In genomic region chr5:124745367-124746251, GRCh38 we compare ENCODE assay signal across 9 cellular contexts. TPM values are rescaled to one million over a fixed set of nuclear protein-coding genes. Genes with fewer than 3 reads are reported as not detected.
DNase-seq lines count a peak whose midpoint lies in the region; ATAC-seq, FAIRE-seq and TF ChIP-seq lines count a peak whose summit lies in the region.
"Had no signal": no experiment of that assay in that cellular context is flagged by ENCODE, and none has a peak within 500 bp of the region (broad histone marks: within the 10 kb centered on the region; RNA-seq: fewer than 3 reads in every experiment).

No MANE protein-coding gene starts in this region.

- H2AK5ac ChIP-seq in IMR-90 (ENCODE audit: low read depth, low read length), result peak overlapping the region; percentile 62

- H3K4me1 Mint-ChIP-seq in nephron progenitor cell, result peaks cover 11% of the 10 kb centered on the region

- H2BK5ac ChIP-seq in IMR-90 (ENCODE audit: low read depth, low read length, poor library complexity, severe bottlenecking), result peak overlapping the region; percentile 96

- no peak for FAIRE-seq in A549 (lab: Jason Lieb, UNC)
- FAIRE-seq: colon had no signal

- H3K9ac ChIP-seq in IMR-90 (ENCODE audit: low read depth, low read length), result peak overlapping the region; percentile 95

- H3K27ac Mint-ChIP-seq in nephron progenitor cell, result no peak overlapping the region

- H4K8ac ChIP-seq in IMR-90 (ENCODE audit: low read depth in 2 of 2, low read length in 2 of 2), result peak overlapping the region; percentile 22 to 77

- POLR2A ChIA-PET in A549 (lab: Yijun Ruan, JAX), result no interaction called here
- POLR2A ChIA-PET in IMR-90 (lab: Charles Lee; ENCODE audit: unreplicated experiment), result interaction anchor here (0.9 kb wide), 1 partner anchor 94 kb away, joined by 3 read pairs; no protein-coding TSS in a partner anchor

- TF ChIP-seq POLR2A in A549 (IDR thresholded peaks at IDR 0.05; ENCODE audit: low read length) (no peak), IMR-90 (IDR thresholded peaks at IDR 0.05; ENCODE audit: low read depth, low read length) (no peak), lower leg skin (IDR thresholded peaks at IDR 0.05) (no peak)

- peak overlapping the region; percentile 87 for H2BK20ac ChIP-seq in IMR-90 (ENCODE audit: low read depth, low read length)

- H3K9me3 ChIP-seq in A549 (no peaks in the 10 kb centered on the region), IMR-90 (ENCODE audit: control insufficient read depth, insufficient read depth, low read length) (no peaks in the 10 kb centered on the region)

- H2AK9ac ChIP-seq in IMR-90 (replicated peaks; ENCODE audit: low read depth, low read length, poor library complexity), result no peak overlapping the region

- WGBS in A549 (ENCODE audit: missing lambda C conversion rate), result 64% methylated on average over 5 of the region's 5 CpGs
- no CpG with 5 or more reads among the region's 5 CpGs for WGBS in IMR-90 (ENCODE audit: extremely low coverage in 2 of 2, insufficient read length in 1 of 2), 2 experiments
- WGBS in lower leg skin, 2 donors, result 37 to 43% methylated on average over 5 of the region's 5 CpGs

- CTCF ChIA-PET in A549 (lab: Yijun Ruan, JAX), result interaction anchor here (0.7 kb wide), 1 partner anchor 36 kb away, joined by 3 read pairs; no protein-coding TSS in a partner anchor
- CTCF ChIA-PET in IMR-90 (lab: Yijun Ruan, JAX), result no interaction called here

- TF ChIP-seq RAD21 in A549 (conservative IDR thresholded peaks at IDR 0.05 in 1 of 2, IDR thresholded peaks at IDR 0.05 in 1 of 2), result no peak
- TF ChIP-seq RAD21 in IMR-90 (IDR thresholded peaks at IDR 0.05; ENCODE audit: low read length), result no peak

- H3K23ac ChIP-seq in IMR-90 (ENCODE audit: low read depth, low read length), result peak overlapping the region; percentile 93

- peaks cover 13 to 35% of the 10 kb centered on the region in 2 experiments; a peak in 3 of 4 replicates for H3K79me1 ChIP-seq in IMR-90 (ENCODE audit: low read depth in 1 of 2, low read length in 2 of 2)

- H3K4me2 ChIP-seq in A549 (peak overlapping the region; percentile 95), IMR-90 (ENCODE audit: low read depth, low read length) (peak overlapping the region; percentile 79)

- no peaks in the 10 kb centered on the region for H3K27me3 Mint-ChIP-seq in nephron progenitor cell (ENCODE audit: low read depth, poor library complexity)

- H3K27me3 ChIP-seq in IMR-90 (ENCODE audit: control insufficient read depth, insufficient read depth, low read length) (no peaks in the 10 kb centered on the region), brain microvascular endothelial cell (replicated peaks) (no peaks in the 10 kb centered on the region)

- BruUV-seq in IMR-90 (replicated peaks; lab: Mats Ljungman, UMichigan), result no TSS peak

- intact Hi-C loops in IMR-90 (cut with micrococcal nuclease), result loop anchor here (1.0 to 10.0 kb wide), 12 partner anchors 89 to 1089 kb away; no protein-coding TSS in a partner anchor
- intact Hi-C loops in lower leg skin (cut with DNase I; ENCODE audit: low total_unique reads), result no loop called here
- intact Hi-C loops in posterior vena cava (cut with DNase I), result loop anchor here (2.0 to 10.0 kb wide), 3 partner anchors 81 to 739 kb away; no protein-coding TSS in a partner anchor

- H3K36me3 ChIP-seq in IMR-90 (ENCODE audit: control insufficient read depth, insufficient read depth, low read length), result peaks cover 2% of the 10 kb centered on the region; the same call in 1 of the 2 replicates
- H3K36me3 ChIP-seq in brain microvascular endothelial cell (replicated peaks), result no peaks in the 10 kb centered on the region

- in situ Hi-C loops in IMR-90 (cut with MboI; ENCODE audit: low sequenced_read_pairs) (loop anchor here (10.0 kb wide), 3 partner anchors 291 to 739 kb away; no protein-coding TSS in a partner anchor), brain microvascular endothelial cell (cut with HindIII; ENCODE audit: low pct_ligation_motif_present, low sequenced_read_pairs) (no loop called here)

- peak overlapping the region; percentile 83 for H3K4ac ChIP-seq in IMR-90 (ENCODE audit: low read depth, low read length)

- H3K18ac ChIP-seq in IMR-90 (ENCODE audit: low read depth, low read length), result peak overlapping the region; percentile 63

- no peaks in the 10 kb centered on the region for H3K9me3 Mint-ChIP-seq in nephron progenitor cell

- H3K4me3 ChIP-seq in A549 (peak overlapping the region; percentile 46), IMR-90 (ENCODE audit: insufficient read depth, low read depth, low read length) (peak overlapping the region; percentile 67), brain microvascular endothelial cell (ENCODE audit: low read depth, low read length) (peak overlapping the region; percentile 84), lower leg skin (ENCODE audit: low read depth, poor library complexity, severe bottlenecking) (peak overlapping the region; percentile 36)

- H4K5ac ChIP-seq in IMR-90 (ENCODE audit: low read depth, low read length), result peak overlapping the region; percentile 68

- no peak for TF ChIP-seq EP300 in A549 (IDR thresholded peaks at IDR 0.05)

- peak overlapping the region; percentile 51; the same call in 2 of the 3 replicates for H2BK15ac ChIP-seq in IMR-90 (ENCODE audit: low read depth, low read length)

- no peaks in the 10 kb centered on the region for H3K36me3 Mint-ChIP-seq in nephron progenitor cell (ENCODE audit: low read depth)

- DNase-seq in A549 (ENCODE audit: low read depth in 1 of 2, low spot score in 1 of 2) (no peak), IMR-90 (peak; percentile 51), brain microvascular endothelial cell (no peak), lower leg skin (ENCODE audit: low spot score in 2 of 2) (no peak), nephron progenitor cell (no peak), middle frontal gyrus (ENCODE audit: extremely low spot score, low spot score) (no peak), posterior vena cava (ENCODE audit: low spot score) (no peak)

- H4K20me1 ChIP-seq in IMR-90 (ENCODE audit: insufficient read depth, low read length), result peaks cover 6% of the 10 kb centered on the region; the same call in 1 of the 2 replicates

- H3K9me1 ChIP-seq in IMR-90 (ENCODE audit: insufficient read depth, low read length), result no peaks in the 10 kb centered on the region

- no peak for ATAC-seq in A549
- ATAC-seq in IMR-90 (ENCODE audit: low read depth), result no peak
- no peak for ATAC-seq in GM21367 (IDR thresholded peaks at IDR 0.05; ENCODE audit: unreplicated experiment)

- H3K27ac ChIP-seq in A549 (peak overlapping the region; percentile 51 to 65; a peak in 5 of 6 replicates), IMR-90 (ENCODE audit: insufficient read depth, low read length) (peak overlapping the region; percentile 81), brain microvascular endothelial cell (peak overlapping the region; percentile 85)

- H3K56ac ChIP-seq in IMR-90 (ENCODE audit: extremely low read depth, insufficient read depth, low read length), result peak overlapping the region; percentile 97

- H3K14ac ChIP-seq in IMR-90 (replicated peaks; ENCODE audit: low read depth, low read length), result peak overlapping the region; percentile 90

- dilution Hi-C loops in IMR-90 (cut with HindIII; ENCODE audit: low sequenced_read_pairs, unreplicated experiment), result no loop called here

- H3K4me1 ChIP-seq in A549 (peaks cover 32% of the 10 kb centered on the region), IMR-90 (ENCODE audit: control insufficient read depth, insufficient read depth, low read length) (peaks cover 3% of the 10 kb centered on the region)

- no peak overlapping the region for H2AFZ ChIP-seq in IMR-90 (replicated peaks; ENCODE audit: low read length, poor library complexity)

- H2BK120ac ChIP-seq in IMR-90 (ENCODE audit: low read depth, low read length), result peak overlapping the region; percentile 90

- TF ChIP-seq CTCF in A549 (IDR thresholded peaks at IDR 0.05) (no peak), IMR-90 (conservative IDR thresholded peaks at IDR 0.05; ENCODE audit: low read depth, low read length) (no peak), brain microvascular endothelial cell (IDR thresholded peaks at IDR 0.05; ENCODE audit: low read depth, low read length, missing control alignments) (no peak), lower leg skin (IDR thresholded peaks at IDR 0.05) (no peak), nephron progenitor cell (IDR thresholded peaks at IDR 0.05) (no peak)

- peak overlapping the region; percentile 78 for H4K91ac ChIP-seq in IMR-90 (ENCODE audit: insufficient read depth, low read depth, low read length)

- no peak overlapping the region for H3K4me3 Mint-ChIP-seq in nephron progenitor cell

TF ChIP-seq in IMR-90, 13 proteins besides CTCF, POLR2A, EP300 and RAD21 (continues in another document):
- TF ChIP-seq ELK1 (IDR thresholded peaks at IDR 0.05; ENCODE audit: borderline replicate concordance, low read depth, low read length), result no peak
- no peak for TF ChIP-seq CEBPB (IDR thresholded peaks at IDR 0.05; ENCODE audit: low read depth, low read length)
- no peak for TF ChIP-seq NFE2L2 (IDR thresholded peaks at IDR 0.05; ENCODE audit: low read depth, low read length)
- no peak for TF ChIP-seq SMC3 (IDR thresholded peaks at IDR 0.05; ENCODE audit: low read depth, low read length)

RNA-seq across cellular contexts. Expression of gene ZNF608, which starts 0.8 kb away (rescaled TPM):
- polyA plus RNA-seq in A549 (2011; rRNA removed) (1.8 and 2.5 TPM in 2 replicates), A549 (2017; fragmentation: RNase III; extraction: RNeasy Plus Mini Kit Qiagen cat#74134 plus additional on column Dnase treatment) (0.43 to 0.77 TPM (median 0.66 TPM) in 3 replicates), IMR-90 (2012; rRNA removed) (9.8 TPM in 2 replicates)
- polyA plus RNA-seq in A549 (2012; cell fraction: cytosol; rRNA removed), result 0.34 and 0.38 TPM in 2 replicates
- polyA plus RNA-seq in A549 (2012; cell fraction: nucleus; rRNA removed), result 0.46 and 0.84 TPM in 2 replicates
- polyA minus RNA-seq in A549 (2011; rRNA and poly(A)+ RNA removed), result 1.4 and 2.5 TPM in 2 replicates
- total RNA-seq in IMR-90 (2012; rRNA removed) (15.1 and 16.4 TPM in 2 replicates), lower leg skin (10 to 100 TPM in 1 of 4 donors, 1 to 10 TPM in 3; 3.8 to 11.6 (median 6.7) TPM), posterior vena cava (10 to 100 TPM; 11.4 to 11.9 TPM)
- polyA plus RNA-seq in IMR-90 (2012; cell fraction: cytosol; rRNA removed), result 2.7 and 5.9 TPM in 2 replicates
- 10.3 and 27.2 TPM in 2 replicates for polyA plus RNA-seq in IMR-90 (2012; cell fraction: nucleus; rRNA removed; ENCODE audit: low replicate concordance)
